Comparison of ENCODE assay signal across 8 cellular contexts in genomic region chr7:1169409-1170368, GRCh38. TPM values are rescaled to one million over a fixed set of nuclear protein-coding genes. Genes with fewer than 3 reads are reported as not detected.
DNase-seq lines count a peak whose midpoint lies in the region; ATAC-seq and TF ChIP-seq lines count a peak whose summit lies in the region.

No MANE protein-coding gene starts in this region.

- ATAC-seq in GM19455 (IDR thresholded peaks at IDR 0.05; ENCODE audit: unreplicated experiment), result peak; percentile 85

- TF ChIP-seq CTCF in BJ (IDR thresholded peaks at IDR 0.05; ENCODE audit: insufficient read depth, low read depth, low read length), result peak; percentile 88
- TF ChIP-seq CTCF in LNCaP clone FGC (IDR thresholded peaks at IDR 0.05; ENCODE audit: control insufficient read depth, extremely low read depth, insufficient read depth), result peak; percentile 88
- TF ChIP-seq CTCF in WERI-Rb-1 (IDR thresholded peaks at IDR 0.05; ENCODE audit: low read depth, low read length), result peak; percentile 78
- TF ChIP-seq CTCF in mammary epithelial cell (conservative IDR thresholded peaks at IDR 0.05 in 1 of 2, IDR thresholded peaks at IDR 0.05 in 1 of 2; ENCODE audit: extremely low read depth in 1 of 2, insufficient read depth in 1 of 2, low read depth in 1 of 2, low read length in 2 of 2), result peak; percentile 77 to 83

- H3K27ac ChIP-seq in WERI-Rb-1 (peak overlapping the region; percentile 47; the same call in 1 of the 2 replicates), mammary epithelial cell (ENCODE audit: insufficient read depth, low read depth, low read length) (peak overlapping the region; percentile 21)

- in situ Hi-C loops in mammary epithelial cell (cut with MboI; ENCODE audit: low sequenced_read_pairs in 2 of 2), result no loop called here

- H3K4me2 ChIP-seq in mammary epithelial cell (ENCODE audit: insufficient read depth, low read depth, low read length), result peak overlapping the region; percentile 63

- H4K20me1 ChIP-seq in mammary epithelial cell (ENCODE audit: insufficient read depth, low read length), result no peaks in the 10 kb centered on the region

- H3K4me3 ChIP-seq in BJ (ENCODE audit: low read depth, low read length), result peak overlapping the region; percentile 27
- H3K4me3 ChIP-seq in LNCaP clone FGC (ENCODE audit: low read depth, low read length), result peak overlapping the region; percentile 57
- H3K4me3 ChIP-seq in WERI-Rb-1 (ENCODE audit: low read depth, low read length), result peak overlapping the region; percentile 45
- H3K4me3 ChIP-seq in mammary epithelial cell (replicated peaks in 1 of 3; ENCODE audit: insufficient read depth in 1 of 3, low read depth in 2 of 3, low read length in 3 of 3), result peak overlapping the region; percentile 24 to 65 (median 43)

- H3K9me3 ChIP-seq in WERI-Rb-1 (ENCODE audit: severe bottlenecking) (no peaks in the 10 kb centered on the region), mammary epithelial cell (replicated peaks; ENCODE audit: insufficient read depth, low read length) (peaks cover 3% of the 10 kb centered on the region)

- H3K27me3 ChIP-seq in BJ (ENCODE audit: control insufficient read depth, insufficient read depth, low read length) (no peaks in the 10 kb centered on the region), WERI-Rb-1 (ENCODE audit: insufficient read depth, low read depth, severe bottlenecking) (no peaks in the 10 kb centered on the region), mammary epithelial cell (ENCODE audit: insufficient read depth, low read length) (no peaks in the 10 kb centered on the region)

- H3K36me3 ChIP-seq in BJ (ENCODE audit: control insufficient read depth, insufficient read depth, low read length) (peaks cover 1% of the 10 kb centered on the region; the same call in 1 of the 2 replicates), WERI-Rb-1 (no peaks in the 10 kb centered on the region), mammary epithelial cell (ENCODE audit: insufficient read depth, low read length) (peaks cover 2% of the 10 kb centered on the region)

- dilution Hi-C loops in mammary epithelial cell (cut with HindIII; ENCODE audit: low sequenced_read_pairs), result loop anchor here (5.0 kb wide), 2 partner anchors 122 to 207 kb away; no protein-coding TSS in a partner anchor

- H2AFZ ChIP-seq in mammary epithelial cell (ENCODE audit: low read depth, low read length), result peak overlapping the region; percentile 84

- intact Hi-C loops in mammary epithelial cell (cut with micrococcal nuclease), result loop anchor here (1.0 kb wide), 1 partner anchor 176 kb away; no protein-coding TSS in a partner anchor

- CTCF ChIA-PET in BJ (lab: Yijun Ruan, JAX), result interaction anchor here (0.7 to 9.2 kb wide), 5 partner anchors 8 to 177 kb away, joined by 3 to 78 read pairs (median 5); no protein-coding TSS in a partner anchor
- CTCF ChIA-PET in mammary epithelial cell (lab: Charles Lee; ENCODE audit: low non-redundant PET), result no interaction called here

- H3K4me1 ChIP-seq in mammary epithelial cell (ENCODE audit: insufficient read depth, low read length), result no peaks in the 10 kb centered on the region

- DNase-seq in BJ (ENCODE audit: low read depth) (no peak), LNCaP clone FGC (ENCODE audit: low read depth) (no peak), WERI-Rb-1 (peak; percentile 81), mammary epithelial cell (peak; percentile 57), kidney glomerular epithelial cell (lab: John Stamatoyannopoulos, UW) (peak; percentile 6), HuH-7.5 (ENCODE audit: low spot score) (no peak)
- peak; percentile 94 for DNase-seq in stimulated activated CD4-positive, alpha-beta T cell treated with anti-CD3 and anti-CD28 coated beads, Interleukin-1b, Interleukin-23, amount 100 ng/mL, for 48 hours

- 41% methylated on average over 31 of the region's 43 CpGs for WGBS in mammary epithelial cell (ENCODE audit: low coverage, missing lambda C conversion rate)

- no TSS peak for BruUV-seq in mammary epithelial cell (replicated peaks; lab: Mats Ljungman, UMichigan)

- POLR2A ChIA-PET in BJ (lab: Charles Lee), result no interaction called here

- H3K9ac ChIP-seq in mammary epithelial cell (ENCODE audit: insufficient read depth, low read length), result no peak overlapping the region

- no peaks in the 10 kb centered on the region for H3K79me2 ChIP-seq in mammary epithelial cell (ENCODE audit: insufficient read depth, low read length)

RNA-seq across cellular contexts. Expression of gene ZFAND2A, which starts 9.7 kb away (rescaled TPM):
- polyA plus RNA-seq in BJ (2011; rRNA removed) (43.6 and 46.3 TPM in 2 replicates), mammary epithelial cell (24.1 TPM)
- polyA minus RNA-seq in BJ (2011; rRNA and poly(A)+ RNA removed), result 11.3 and 20.2 TPM in 2 replicates
- total RNA-seq in mammary epithelial cell, result 10 to 100 TPM; 11.5 to 20.8 TPM
- polyA minus RNA-seq in mammary epithelial cell, result 10.2 TPM

Comparison
In these comparisons a context has a peak if more than half of its experiments do, and no peak if none do; other contexts are left out.
1. DNase-seq: peak in WERI-Rb-1 (single experiment), mammary epithelial cell (single experiment), kidney glomerular epithelial cell (single experiment) and stimulated activated CD4-positive, alpha-beta T cell treated with anti-CD3 and anti-CD28 coated beads, Interleukin-1b, Interleukin-23, amount 100 ng/mL, for 48 hours (single experiment); none in BJ (single experiment), LNCaP clone FGC (single experiment) and HuH-7.5 (single experiment).
2. Peak in every context shown above with its lines, with median percentiles within 50 percentile points of each other: H3K4me3 ChIP-seq and CTCF ChIP-seq.